ENCODE assay signal across 14 cellular contexts in genomic region chr20:33649201-33649631, GRCh38. TPM values are rescaled to one million over a fixed set of nuclear protein-coding genes. Genes with fewer than 3 reads are reported as not detected.
DNase-seq lines count a peak whose midpoint lies in the region; ATAC-seq and TF ChIP-seq lines count a peak whose summit lies in the region.
"Had no signal": no experiment of that assay in that cellular context is flagged by ENCODE, and none has a peak within 500 bp of the region (broad histone marks: within the 10 kb centered on the region; RNA-seq: fewer than 3 reads in every experiment).

No MANE protein-coding gene starts in this region.

- H2BK12ac ChIP-seq in mesenchymal stem cell (ENCODE audit: low read length in 2 of 2), result no peak overlapping the region

- H3K27ac ChIP-seq in KMS-11, result peak overlapping the region; percentile 74
- H3K27ac ChIP-seq in RWPE2 (ENCODE audit: poor library complexity, severe bottlenecking), result no peak overlapping the region
- H3K27ac ChIP-seq in left ventricle myocardium inferior (replicated peaks), result peak overlapping the region; percentile 59
- no peak overlapping the region for H3K27ac ChIP-seq in skeletal muscle tissue (ENCODE audit: low read depth, low read length)
- no peak overlapping the region for H3K27ac ChIP-seq in mesenchymal stem cell (ENCODE audit: low read length, poor library complexity, severe bottlenecking)
- H3K27ac ChIP-seq: parathyroid adenoma, SJCRH30 had no signal

- no peak overlapping the region for H4K8ac ChIP-seq in mesenchymal stem cell (ENCODE audit: low read length)

- H3K4me2 ChIP-seq in KMS-11, result peak overlapping the region; percentile 84
- H3K4me2 ChIP-seq in mesenchymal stem cell (ENCODE audit: low read length, poor library complexity, severe bottlenecking), result no peak overlapping the region

- H3K79me2 ChIP-seq in KMS-11 (ENCODE audit: insufficient read depth, low read depth), result no peaks in the 10 kb centered on the region
- H3K79me2 ChIP-seq: parathyroid adenoma had no signal

- no peak overlapping the region for H3K4me3 Mint-ChIP-seq in T-helper 17 cell
- H3K4me3 Mint-ChIP-seq: activated naive CD4-positive, alpha-beta T cell treated with anti-CD3 and anti-CD28 coated beads, Interleukin-2, amount 50 U/mL, for 24 hours; HFFc6 had no signal

- peak overlapping the region in 1 of 2 experiments; percentile 67 for H3K14ac ChIP-seq in mesenchymal stem cell (ENCODE audit: low read length in 2 of 2)

- DNase-seq in RWPE2 (ENCODE audit: low spot score) (peak; percentile 75), left ventricle myocardium inferior (peak; percentile 68), mesenchymal stem cell (no peak), T-helper 17 cell (no peak), RPMI8226 (no peak)
- DNase-seq: effector CD4-positive, alpha-beta T cell; HFFc6; NCI-H1436 treated with DMSO at 0.1 percent for 48 hours had no signal

- H4K20me1 ChIP-seq in KMS-11 (ENCODE audit: insufficient read depth), result no peaks in the 10 kb centered on the region

- no peak overlapping the region for H2BK5ac ChIP-seq in mesenchymal stem cell (ENCODE audit: low read depth, low read length, poor library complexity, severe bottlenecking)

- H3K4ac ChIP-seq in mesenchymal stem cell (ENCODE audit: low read depth in 1 of 2, low read length in 2 of 2), result no peak overlapping the region

- intact Hi-C loops in left ventricle myocardium inferior (cut with micrococcal nuclease), result loop anchor here (10.0 kb wide), 1 partner anchor 184 kb away; no protein-coding TSS in a partner anchor

- H3K9ac ChIP-seq in KMS-11, result no peak overlapping the region; the same call in 1 of the 2 replicates
- H3K9ac ChIP-seq in skeletal muscle tissue (ENCODE audit: low read depth in 1 of 3, low read length in 3 of 3), result peak overlapping the region in 1 of 3 donors; percentile 11
- no peak overlapping the region for H3K9ac ChIP-seq in mesenchymal stem cell (ENCODE audit: low read length)
- H3K9ac ChIP-seq: parathyroid adenoma had no signal

- no peak overlapping the region for H4K91ac ChIP-seq in mesenchymal stem cell (ENCODE audit: low read length)

- no peak overlapping the region for H2BK15ac ChIP-seq in mesenchymal stem cell (ENCODE audit: low read depth, poor library complexity, severe bottlenecking)

- no peak for TF ChIP-seq CTCF in KMS-11 (conservative IDR thresholded peaks at IDR 0.05; ENCODE audit: low read depth, low read length)
- no peak for TF ChIP-seq CTCF in RWPE2 (IDR thresholded peaks at IDR 0.05; ENCODE audit: poor library complexity, severe bottlenecking)
- TF ChIP-seq CTCF in left ventricle myocardium inferior (IDR thresholded peaks at IDR 0.05; ENCODE audit: borderline replicate concordance), result no peak

- H3K27me3 ChIP-seq in KMS-11 (ENCODE audit: insufficient read depth, low read depth) (no peaks in the 10 kb centered on the region), RWPE2 (ENCODE audit: insufficient read depth, poor library complexity, severe bottlenecking) (no peaks in the 10 kb centered on the region), left ventricle myocardium inferior (ENCODE audit: low read depth) (no peaks in the 10 kb centered on the region), skeletal muscle tissue (ENCODE audit: control insufficient read depth in 3 of 3, insufficient read depth in 3 of 3, low read length in 3 of 3) (peaks cover 0 to 5% (median 0%) of the 10 kb centered on the region in 3 donors), mesenchymal stem cell (ENCODE audit: control insufficient read depth in 1 of 2, insufficient read depth in 1 of 2, low read length in 2 of 2) (peaks cover 0 to 3% of the 10 kb centered on the region in 2 experiments)
- H3K27me3 ChIP-seq: SJCRH30 had no signal

- H3K79me1 ChIP-seq in mesenchymal stem cell (replicated peaks; ENCODE audit: low read length, poor library complexity, severe bottlenecking), result peaks cover 2% of the 10 kb centered on the region

- no peak overlapping the region for H3K18ac ChIP-seq in mesenchymal stem cell (ENCODE audit: low read depth in 1 of 2, low read length in 2 of 2)

- peaks cover 13% of the 10 kb centered on the region for H3K4me1 Mint-ChIP-seq in T-helper 17 cell

- H3K36me3 ChIP-seq in KMS-11 (ENCODE audit: insufficient read depth) (no peaks in the 10 kb centered on the region), RWPE2 (ENCODE audit: low read depth) (peaks cover 18% of the 10 kb centered on the region), left ventricle myocardium inferior (peaks cover 22% of the 10 kb centered on the region), skeletal muscle tissue (ENCODE audit: control insufficient read depth in 3 of 3, insufficient read depth in 3 of 3, low read length in 3 of 3) (peaks cover 13 to 15% (median 15%) of the 10 kb centered on the region in 3 donors), mesenchymal stem cell (ENCODE audit: control insufficient read depth in 1 of 2, insufficient read depth in 2 of 2, low read depth in 1 of 2, low read length in 2 of 2) (peaks cover 19 to 29% of the 10 kb centered on the region in 2 experiments)
- H3K36me3 ChIP-seq: SJCRH30 had no signal

- H2BK120ac ChIP-seq in mesenchymal stem cell (ENCODE audit: low read depth, low read length), result no peak overlapping the region

- no peak overlapping the region for H2AK5ac ChIP-seq in mesenchymal stem cell (ENCODE audit: low read length, severe bottlenecking)

- H3K4me3 ChIP-seq in KMS-11 (IDR thresholded peaks at IDR 0.05; ENCODE audit: insufficient read depth, low read depth, low read length) (no peak overlapping the region), RWPE2 (ENCODE audit: severe bottlenecking) (no peak overlapping the region), left ventricle myocardium inferior (no peak overlapping the region), skeletal muscle tissue (ENCODE audit: low read length in 3 of 3) (peak overlapping the region; percentile 9 to 52 (median 34)), mesenchymal stem cell (ENCODE audit: insufficient read depth in 1 of 2, low read depth in 1 of 2, low read length in 2 of 2) (no peak overlapping the region)
- H3K4me3 ChIP-seq: SJCRH30 had no signal

- no peak overlapping the region for H2AFZ ChIP-seq in KMS-11 (ENCODE audit: low read depth)
- H2AFZ ChIP-seq in mesenchymal stem cell (ENCODE audit: low read depth, low read length), result no peak overlapping the region
- H2AFZ ChIP-seq: parathyroid adenoma had no signal

- H3K4me1 ChIP-seq in KMS-11 (ENCODE audit: low read depth, poor library complexity, severe bottlenecking) (peaks cover 88% of the 10 kb centered on the region), RWPE2 (ENCODE audit: insufficient read depth, poor library complexity, severe bottlenecking) (no peaks in the 10 kb centered on the region), left ventricle myocardium inferior (peaks cover 48% of the 10 kb centered on the region), skeletal muscle tissue (ENCODE audit: control insufficient read depth in 3 of 3, insufficient read depth in 3 of 3, low read length in 3 of 3) (peaks cover 28 to 35% (median 31%) of the 10 kb centered on the region in 3 donors), mesenchymal stem cell (ENCODE audit: control insufficient read depth, insufficient read depth, low read depth, low read length) (peaks cover 25% of the 10 kb centered on the region)
- H3K4me1 ChIP-seq: SJCRH30 had no signal

- ATAC-seq in RWPE2 (ENCODE audit: low read depth) (no peak), T-helper 17 cell (no peak), GM18502 (IDR thresholded peaks at IDR 0.05; ENCODE audit: poor library complexity, unreplicated experiment) (no peak)

- no peak overlapping the region for H3K23ac ChIP-seq in mesenchymal stem cell (ENCODE audit: low read length in 2 of 2)

- peaks cover 4% of the 10 kb centered on the region for H3K36me3 Mint-ChIP-seq in T-helper 17 cell (ENCODE audit: low read depth)

- no peak overlapping the region for H3K27ac Mint-ChIP-seq in T-helper 17 cell
- H3K27ac Mint-ChIP-seq: activated naive CD4-positive, alpha-beta T cell treated with anti-CD3 and anti-CD28 coated beads, Interleukin-2, amount 50 U/mL, for 24 hours; HFFc6 had no signal

- 90% methylated on average over 17 of the region's 17 CpGs for WGBS in mesenchymal stem cell

- no peaks in the 10 kb centered on the region for H3K9me3 ChIP-seq in RWPE2 (ENCODE audit: severe bottlenecking)
- no peaks in the 10 kb centered on the region for H3K9me3 ChIP-seq in left ventricle myocardium inferior (replicated peaks)
- H3K9me3 ChIP-seq in skeletal muscle tissue (ENCODE audit: control insufficient read depth in 3 of 3, low read length in 3 of 3), result no peaks in the 10 kb centered on the region
- no peaks in the 10 kb centered on the region for H3K9me3 ChIP-seq in mesenchymal stem cell (ENCODE audit: control insufficient read depth, low read length)
- no peaks in the 10 kb centered on the region for H3K9me3 ChIP-seq in T-helper 17 cell (ENCODE audit: control insufficient read depth, low read length, poor library complexity, severe bottlenecking)
- H3K9me3 ChIP-seq: SJCRH30 had no signal

- no peaks in the 10 kb centered on the region for H3K27me3 Mint-ChIP-seq in T-helper 17 cell
- H3K27me3 Mint-ChIP-seq: activated naive CD4-positive, alpha-beta T cell treated with anti-CD3 and anti-CD28 coated beads, Interleukin-2, amount 50 U/mL, for 24 hours had no signal

RNA-seq across cellular contexts. Expression of gene C20orf144, which starts 12.9 kb away (rescaled TPM):
- total RNA-seq in left ventricle myocardium inferior, result not detected
- not detected for total RNA-seq in skeletal muscle tissue
- polyA plus RNA-seq in mesenchymal stem cell (2013, experiment 1 of 2), result 0.11 TPM
- polyA plus RNA-seq in mesenchymal stem cell (2013, experiment 2 of 2), result 0.04 TPM
- total RNA-seq in T-helper 17 cell, result under 1 TPM; 0.13 to 0.45 TPM

RNA-seq across cellular contexts. Expression of gene ACTL10, which starts 17.5 kb away (rescaled TPM):
- total RNA-seq in left ventricle myocardium inferior, result 0.22 TPM
- 1.0 TPM for total RNA-seq in skeletal muscle tissue
- polyA plus RNA-seq in mesenchymal stem cell (2013, experiment 1 of 2), result not detected
- polyA plus RNA-seq in mesenchymal stem cell (2013, experiment 2 of 2), result not detected
- total RNA-seq in T-helper 17 cell, result 1 to 10 TPM in 1 of 2 donors, under 1 TPM in 1; 0.89 to 1.2 TPM

RNA-seq across cellular contexts. Expression of gene NECAB3, which starts 25.0 kb away (rescaled TPM):
- total RNA-seq in left ventricle myocardium inferior (81.3 TPM), skeletal muscle tissue (32.4 TPM), T-helper 17 cell (10 to 100 TPM; 10.2 to 12.2 TPM)
- 13.7 TPM for polyA plus RNA-seq in mesenchymal stem cell (2013, experiment 1 of 2)
- 12.4 TPM for polyA plus RNA-seq in mesenchymal stem cell (2013, experiment 2 of 2)

RNA-seq across cellular contexts. Expression of gene E2F1, which starts 37.0 kb away (rescaled TPM):
- total RNA-seq in left ventricle myocardium inferior (1.2 TPM), skeletal muscle tissue (5.2 TPM), T-helper 17 cell (10 to 100 TPM in 1 of 2 donors, 1 to 10 TPM in 1; 2.6 to 11.5 TPM)
- 2.2 TPM for polyA plus RNA-seq in mesenchymal stem cell (2013, experiment 1 of 2)
- polyA plus RNA-seq in mesenchymal stem cell (2013, experiment 2 of 2), result 2.1 TPM

Comparison
In these comparisons a context has a peak if more than half of its experiments do, and no peak if none do; other contexts are left out.
1. H3K27ac ChIP-seq: peak in KMS-11 (single experiment) and left ventricle myocardium inferior (single experiment); none in RWPE2 (single experiment), skeletal muscle tissue (single experiment) and mesenchymal stem cell (single experiment).
2. H3K4me3 ChIP-seq: peak in skeletal muscle tissue (3 of 3); none in KMS-11 (single experiment), RWPE2 (single experiment), left ventricle myocardium inferior (single experiment) and mesenchymal stem cell (0 of 2).
3. DNase-seq: peak in RWPE2 (single experiment) and left ventricle myocardium inferior (single experiment); none in mesenchymal stem cell (single experiment), T-helper 17 cell (0 of 3) and RPMI8226 (single experiment).